25 cellular contexts compared by ENCODE assay signal in genomic region chr5:17312358-17312757, GRCh38.
A peak's percentile ranks its signal among the peaks of the same experiment; 100 is the strongest.
DNase-seq lines count a peak whose midpoint lies in the region; ATAC-seq, FAIRE-seq and TF ChIP-seq lines count a peak whose summit lies in the region.
"Had no signal": no experiment of that assay in that cellular context is flagged by ENCODE, and none has a peak within 500 bp of the region (broad histone marks: within the 10 kb centered on the region; RNA-seq: fewer than 3 reads in every experiment).

No MANE protein-coding gene starts in this region.

- POLR2A ChIA-PET in A549 (lab: Yijun Ruan, JAX) = no interaction called here

- H3K4me3 Mint-ChIP-seq in GM23338 = no peak overlapping the region
- H3K4me3 Mint-ChIP-seq: CD4-positive, CD25-positive, alpha-beta regulatory T cell had no signal

- no peak overlapping the region for H3K27ac Mint-ChIP-seq in GM23338
- H3K27ac Mint-ChIP-seq: CD4-positive, CD25-positive, alpha-beta regulatory T cell had no signal

- H3K36me3 Mint-ChIP-seq in GM23338 (ENCODE audit: low read depth) = no peaks in the 10 kb centered on the region
- H3K36me3 Mint-ChIP-seq: CD4-positive, CD25-positive, alpha-beta regulatory T cell had no signal

- no peak overlapping the region for H3K4me3 ChIP-seq in A549
- H3K4me3 ChIP-seq in GM23338 = no peak overlapping the region
- H3K4me3 ChIP-seq in SU-DHL-6 (ENCODE audit: insufficient read depth, low read length, poor library complexity, severe bottlenecking) = no peak overlapping the region
- no peak overlapping the region for H3K4me3 ChIP-seq in lower lobe of right lung
- no peak overlapping the region for H3K4me3 ChIP-seq in brain microvascular endothelial cell (ENCODE audit: low read depth, low read length)
- H3K4me3 ChIP-seq in MM.1S (ENCODE audit: low read length) = no peak overlapping the region
- H3K4me3 ChIP-seq: GM12878, GM23248, HAP-1 had no signal

- TF ChIP-seq POLR2A in A549 (IDR thresholded peaks at IDR 0.05; ENCODE audit: low read length) = no peak

- peaks cover 74% of the 10 kb centered on the region for H3K4me1 ChIP-seq in A549
- peaks cover 12% of the 10 kb centered on the region for H3K4me1 ChIP-seq in GM23338 (ENCODE audit: insufficient read depth)
- H3K4me1 ChIP-seq in lower lobe of right lung = peaks cover 9% of the 10 kb centered on the region
- peaks cover 22% of the 10 kb centered on the region for H3K4me1 ChIP-seq in MM.1S (ENCODE audit: low read length)

- H2AFZ ChIP-seq in GM23338 (peak overlapping the region; percentile 78; the same call in 1 of the 2 replicates), SU-DHL-6 (ENCODE audit: low read depth, low read length, severe bottlenecking) (no peak overlapping the region), MM.1S (ENCODE audit: low read length) (no peak overlapping the region)
- H2AFZ ChIP-seq: GM23248 had no signal

- H3K36me3 ChIP-seq in GM23338 (ENCODE audit: insufficient read depth) (no peaks in the 10 kb centered on the region), SU-DHL-6 (ENCODE audit: low read length) (no peaks in the 10 kb centered on the region), lower lobe of right lung (no peaks in the 10 kb centered on the region), brain microvascular endothelial cell (replicated peaks) (no peaks in the 10 kb centered on the region), MM.1S (replicated peaks; ENCODE audit: insufficient read depth, low read length) (no peaks in the 10 kb centered on the region)
- H3K36me3 ChIP-seq: BE2C, HAP-1 had no signal

- TF ChIP-seq EP300 in A549 (IDR thresholded peaks at IDR 0.05) = peak; percentile 68 to 86; a peak in 3 of 5 replicates

- TF ChIP-seq RAD21 in A549 (conservative IDR thresholded peaks at IDR 0.05 in 1 of 2, IDR thresholded peaks at IDR 0.05 in 1 of 2) = peak; percentile 35 to 60; a peak in 3 of 5 replicates

- peak; percentile 73 for FAIRE-seq in A549 (lab: Jason Lieb, UNC)
- FAIRE-seq: GM12878, HepG2 had no signal

- intact Hi-C loops in lower lobe of right lung (cut with DNase I) = no loop called here

- CTCF ChIA-PET in A549 (lab: Yijun Ruan, JAX) = interaction anchor here (0.6 kb wide), 1 partner anchor 481 kb away, joined by 3 read pairs; no protein-coding TSS in a partner anchor

- H3K9ac ChIP-seq in SU-DHL-6 (ENCODE audit: low read length) (no peak overlapping the region), MM.1S (ENCODE audit: low read length) (no peak overlapping the region)
- H3K9ac ChIP-seq: GM23248, SK-N-SH had no signal

- in situ Hi-C loops in brain microvascular endothelial cell (cut with HindIII; ENCODE audit: low pct_ligation_motif_present, low sequenced_read_pairs) = no loop called here

- H3K9me2 ChIP-seq in GM23338 (ENCODE audit: insufficient read depth) = 0 out of 2 replicates have a peak, but pooled peaks cover 5% of the 10 kb centered on the region
- no peaks in the 10 kb centered on the region for H3K9me2 ChIP-seq in SU-DHL-6 (replicated peaks; ENCODE audit: insufficient read depth, low read length)
- H3K9me2 ChIP-seq in MM.1S (replicated peaks; ENCODE audit: insufficient read depth, low read length) = no peaks in the 10 kb centered on the region
- H3K9me2 ChIP-seq: SK-N-SH had no signal

- DNase-seq in A549 (ENCODE audit: low read depth in 1 of 2, low spot score in 1 of 2) (peak; percentile 31 to 94), GM23338 (ENCODE audit: low spot score) (no peak), lower lobe of right lung (no peak), brain microvascular endothelial cell (no peak), nucleus accumbens (lab: John Stamatoyannopoulos, UW) (no peak), MM.1S (no peak)
- DNase-seq: BE2C; CD4-positive, CD25-positive, alpha-beta regulatory T cell; DND-41; GM23248; KBM-7; NCI-H1092 treated with DMSO at 0.1 percent for 48 hours; NCI-H1436 treated with DMSO at 0.1 percent for 48 hours; NCI-H1930; NCI-H2227 treated with DMSO at 0.1 percent for 48 hours; NCI-H510A treated with DMSO at 0.1 percent for 48 hours; NCI-H748 treated with DMSO at 0.1 percent for 48 hours; Right ventricle myocardium superior; SK-N-SH had no signal

- H3K27ac ChIP-seq in A549 (peak overlapping the region; percentile 91 to 96), GM23338 (ENCODE audit: low read depth) (no peak overlapping the region), SU-DHL-6 (ENCODE audit: low read depth, low read length) (peak overlapping the region; percentile 36; the same call in 1 of the 2 replicates), lower lobe of right lung (no peak overlapping the region), brain microvascular endothelial cell (no peak overlapping the region), MM.1S (ENCODE audit: low read length) (no peak overlapping the region)
- H3K27ac ChIP-seq: GM23248, HL-60 had no signal

- H3K9me3 ChIP-seq in A549 (no peaks in the 10 kb centered on the region; the same call in 2 of the 3 replicates), SU-DHL-6 (ENCODE audit: insufficient read depth, low read length) (no peaks in the 10 kb centered on the region), lower lobe of right lung (no peaks in the 10 kb centered on the region), MM.1S (replicated peaks; ENCODE audit: insufficient read depth, low read length) (no peaks in the 10 kb centered on the region)
- H3K9me3 ChIP-seq: BE2C, HAP-1, SK-N-SH had no signal

- H4K20me1 ChIP-seq in GM23338 (replicated peaks; ENCODE audit: insufficient read depth) (no peaks in the 10 kb centered on the region), SU-DHL-6 (ENCODE audit: low read depth, low read length) (no peaks in the 10 kb centered on the region), MM.1S (ENCODE audit: insufficient read depth, low read length) (no peaks in the 10 kb centered on the region)

- peaks cover 2% of the 10 kb centered on the region; the same call in 1 of the 3 replicates for H3K9me3 Mint-ChIP-seq in GM23338

- no peak for TF ChIP-seq CTCF in A549 (IDR thresholded peaks at IDR 0.05)
- TF ChIP-seq CTCF in GM23338 (conservative IDR thresholded peaks at IDR 0.05; ENCODE audit: low read depth in 2 of 2) = no peak
- no peak for TF ChIP-seq CTCF in SU-DHL-6 (IDR thresholded peaks at IDR 0.05; ENCODE audit: insufficient read depth, low read length, poor library complexity, severe bottlenecking)
- TF ChIP-seq CTCF in lower lobe of right lung (IDR thresholded peaks at IDR 0.05) = no peak
- no peak for TF ChIP-seq CTCF in brain microvascular endothelial cell (IDR thresholded peaks at IDR 0.05; ENCODE audit: low read depth, low read length, missing control alignments)
- TF ChIP-seq CTCF in MM.1S (IDR thresholded peaks at IDR 0.05; ENCODE audit: low read length) = no peak

- WGBS in A549 (ENCODE audit: missing lambda C conversion rate) = 1% methylated on average over 4 of the region's 4 CpGs

- H3F3A ChIP-seq in GM23338 (replicated peaks; ENCODE audit: low read depth) (no peaks in the 10 kb centered on the region), SU-DHL-6 (ENCODE audit: insufficient read depth) (peaks cover 33% of the 10 kb centered on the region), MM.1S (ENCODE audit: insufficient read depth, low read length) (peaks cover 25% of the 10 kb centered on the region)

- no peaks in the 10 kb centered on the region for H3K27me3 ChIP-seq in GM23338 (ENCODE audit: insufficient read depth)
- H3K27me3 ChIP-seq in SU-DHL-6 (ENCODE audit: low read length) = no peaks in the 10 kb centered on the region
- H3K27me3 ChIP-seq in lower lobe of right lung (ENCODE audit: low read depth) = no peaks in the 10 kb centered on the region
- H3K27me3 ChIP-seq in brain microvascular endothelial cell (replicated peaks) = no peaks in the 10 kb centered on the region
- no peaks in the 10 kb centered on the region for H3K27me3 ChIP-seq in MM.1S (replicated peaks; ENCODE audit: insufficient read depth, low read length)
- H3K27me3 ChIP-seq: BE2C had no signal

- peak overlapping the region; percentile 72 for H3K4me2 ChIP-seq in A549
- H3K4me2 ChIP-seq in GM23338 = no peak overlapping the region
- H3K4me2 ChIP-seq in SU-DHL-6 (ENCODE audit: low read depth, low read length, poor library complexity, severe bottlenecking) = no peak overlapping the region
- no peak overlapping the region for H3K4me2 ChIP-seq in MM.1S (ENCODE audit: low read depth, low read length)
- H3K4me2 ChIP-seq: SK-N-SH had no signal

- H3K4me1 Mint-ChIP-seq in GM23338 = peaks cover 24% of the 10 kb centered on the region
- H3K4me1 Mint-ChIP-seq: CD4-positive, CD25-positive, alpha-beta regulatory T cell had no signal

- H3K27me3 Mint-ChIP-seq in GM23338 (ENCODE audit: insufficient read depth, low read depth, poor library complexity) = peaks cover 1% of the 10 kb centered on the region
- H3K27me3 Mint-ChIP-seq: CD4-positive, CD25-positive, alpha-beta regulatory T cell had no signal

- ATAC-seq in A549 (peak; percentile 62 to 73; a peak in 5 of 6 replicates), GM23338 (no peak), lower lobe of right lung (peak; percentile 59 to 87), GM21529 (IDR thresholded peaks at IDR 0.05; ENCODE audit: unreplicated experiment) (no peak)
- ATAC-seq: GM12878, HepG2 had no signal

- H3K79me2 ChIP-seq in GM23338 (replicated peaks; ENCODE audit: insufficient read depth) = no peaks in the 10 kb centered on the region
- H3K79me2 ChIP-seq in SU-DHL-6 (ENCODE audit: insufficient read depth, low read length) = no peaks in the 10 kb centered on the region
- no peaks in the 10 kb centered on the region for H3K79me2 ChIP-seq in MM.1S (ENCODE audit: low read length)

TF ChIP-seq in A549, 52 proteins besides CTCF, POLR2A, EP300 and RAD21 (continues in another document):
- peak in 1 of 2 experiments; percentile 74; a peak in 3 of 5 replicates for TF ChIP-seq JUN (IDR thresholded peaks at IDR 0.05)
- TF ChIP-seq TP53 (CRISPR knock-in tag; IDR thresholded peaks at IDR 0.05) = no peak
- TF ChIP-seq CHD2 (IDR thresholded peaks at IDR 0.05; ENCODE audit: low read length, partially characterized antibody) = no peak
- TF ChIP-seq MYC (IDR thresholded peaks at IDR 0.05; ENCODE audit: borderline replicate concordance, low read length) = no peak

TF ChIP-seq in GM23338, 12 proteins besides CTCF, POLR2A, EP300 and RAD21 (continues in another document):
- no peak for TF ChIP-seq ZNF114 (CRISPR knock-in tag; IDR thresholded peaks at IDR 0.05)
- no peak for TF ChIP-seq ETS1 (IDR thresholded peaks at IDR 0.05)
- TF ChIP-seq EZH2phosphoT487 (IDR thresholded peaks at IDR 0.05; ENCODE audit: unreplicated experiment) = no peak
- no peak for TF ChIP-seq JUNB (IDR thresholded peaks at IDR 0.05; ENCODE audit: unreplicated experiment)
- TF ChIP-seq CREB1 (CRISPR knock-in tag; IDR thresholded peaks at IDR 0.05; ENCODE audit: low read depth) = no peak

Comparison
In these comparisons a context has a peak if more than half of its experiments do, and no peak if none do; other contexts are left out.
1. ATAC-seq: peak in A549 (2 of 2) and lower lobe of right lung (2 of 2); none in GM23338 (single experiment) and GM21529 (single experiment).
2. DNase-seq: peak in A549 (2 of 2); none in GM23338 (single experiment), lower lobe of right lung (single experiment), brain microvascular endothelial cell (single experiment), nucleus accumbens (0 of 56) and MM.1S (single experiment).
3. H3K27ac ChIP-seq: peak in A549 (2 of 2) and SU-DHL-6 (single experiment); none in GM23338 (single experiment), lower lobe of right lung (single experiment), brain microvascular endothelial cell (single experiment) and MM.1S (single experiment).